In the genomic region with DNA sequence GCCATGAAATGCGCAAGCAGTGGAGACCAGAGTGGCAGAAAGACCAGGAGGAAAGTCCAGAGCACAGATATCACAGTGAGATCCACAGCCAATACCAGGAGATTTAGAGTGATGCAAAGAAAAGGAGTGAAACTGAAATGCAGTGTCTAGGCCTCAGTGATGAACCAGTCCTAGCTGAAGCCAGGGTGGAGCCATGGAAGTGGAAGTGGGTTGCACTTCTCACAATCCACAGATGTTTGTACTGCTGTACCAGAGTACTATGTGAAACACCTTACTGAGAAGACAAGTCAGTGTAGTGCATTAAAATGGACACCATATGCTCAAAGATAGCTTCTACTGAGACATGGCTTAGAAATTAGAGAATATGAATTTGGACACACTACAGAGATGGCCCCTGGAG, we compare ENCODE assay signal across 29 cellular contexts.
"Had no signal": no experiment of that assay in that cellular context is flagged by ENCODE, and none has a peak within 500 bp of the region (broad histone marks: within the 10 kb centered on the region; RNA-seq: fewer than 3 reads in every experiment).

No MANE protein-coding gene starts in this region.

- DNase-seq: Kasumi-1, MG63, MV-4-11, NCI-H1092, NCI-H1105, NCI-H1417 treated with DMSO at 0.1 percent for 48 hours, NCI-H1436 treated with DMSO at 0.1 percent for 48 hours, NCI-H1694 treated with DMSO at 0.1 percent for 48 hours, NCI-H187 treated with DMSO at 0.1 percent for 48 hours, NCI-H2029, NCI-H2081, NCI-H2171 treated with DMSO at 0.1 percent for 48 hours, NCI-H2227 treated with DMSO at 0.1 percent for 48 hours, NCI-H345, NCI-H446, NCI-H510A treated with DMSO at 0.1 percent for 48 hours, NCI-H524 treated with DMSO at 0.1 percent for 48 hours, NCI-H526 treated with DMSO at 0.1 percent for 48 hours, NCI-H774, OCI-M1, PC-3, Peyer's patch, Right ventricle myocardium superior, RPMI8226, SHP77 treated with DMSO at 0.1 percent for 48 hours, SK-N-SH, SW 1271 had no signal

- H3K9ac ChIP-seq: SK-N-SH had no signal

- H3K9me3 ChIP-seq: MG63, Peyer's patch, SJSA1, SK-N-SH had no signal

- H3K4me1 ChIP-seq: Peyer's patch, SJSA1 had no signal

- H3K27me3 ChIP-seq: MG63, Peyer's patch, SJSA1 had no signal

- H3K4me2 ChIP-seq: SK-N-SH had no signal

- H3K36me3 ChIP-seq: MG63, Peyer's patch, SJSA1 had no signal

- H3K4me3 ChIP-seq: K562, MG63, Peyer's patch, SJSA1 had no signal

- H3K27ac ChIP-seq: Peyer's patch, SJSA1 had no signal

- H3K9me2 ChIP-seq: SK-N-SH had no signal
